Comparison of ENCODE assay signal across 1 cellular context in genomic region chr17:47840742-47841487, GRCh38.
TF ChIP-seq lines count a peak whose summit lies in the region.

SCRN2 (minus strand) TSS chr17:47841273; CDS start chr17:47840843, 430 bp downstream.

TF ChIP-seq in HepG2, 621 proteins besides CTCF, POLR2A, EP300 and RAD21 (continued from another document and continues in another):
- TF ChIP-seq E2F2 (CRISPR knock-in tag; IDR thresholded peaks at IDR 0.05; ENCODE audit: borderline replicate concordance): no peak; the same call in 1 of the 2 replicates
- TF ChIP-seq KDM6A (CRISPR knock-in tag; IDR thresholded peaks at IDR 0.05; ENCODE audit: low read depth): no peak
- no peak for TF ChIP-seq SOX6 (IDR thresholded peaks at IDR 0.05)
- TF ChIP-seq SOX6 (CRISPR knock-in tag; IDR thresholded peaks at IDR 0.05): peak; percentile 65
- TF ChIP-seq ARID2 (CRISPR knock-in tag; IDR thresholded peaks at IDR 0.05; ENCODE audit: borderline replicate concordance): peak; percentile 37; the same call in 1 of the 2 replicates
- TF ChIP-seq SMAD9 (CRISPR knock-in tag; IDR thresholded peaks at IDR 0.05): peak; percentile 71; the same call in 1 of the 2 replicates
- 0 out of 2 replicates have a peak, but pooled peaks have one; percentile 48 for TF ChIP-seq FUBP1 (CRISPR knock-in tag; IDR thresholded peaks at IDR 0.05; ENCODE audit: borderline replicate concordance)
- TF ChIP-seq ZNF562 (CRISPR knock-in tag; IDR thresholded peaks at IDR 0.05; ENCODE audit: borderline replicate concordance): no peak
- no peak for TF ChIP-seq ISX (CRISPR knock-in tag; conservative IDR thresholded peaks at IDR 0.05)
- 0 out of 2 replicates have a peak, but pooled peaks have one; percentile 28 for TF ChIP-seq ZNF713 (CRISPR knock-in tag; IDR thresholded peaks at IDR 0.05)
- TF ChIP-seq KLF16 (CRISPR knock-in tag; IDR thresholded peaks at IDR 0.05): peak in 1 of 2 experiments; percentile 75; a peak in 1 of 4 replicates
- peak; percentile 57 for TF ChIP-seq ASH2L (IDR thresholded peaks at IDR 0.05; ENCODE audit: insufficient read length, low read depth, low read length)
- no peak for TF ChIP-seq ZC3H13 (CRISPR knock-in tag; IDR thresholded peaks at IDR 0.05)
- TF ChIP-seq FOXO1 (CRISPR knock-in tag; IDR thresholded peaks at IDR 0.05): peak; percentile 11; the same call in 1 of the 2 replicates
- peak; percentile 90 for TF ChIP-seq ZMAT3 (CRISPR knock-in tag; conservative IDR thresholded peaks at IDR 0.05)
- TF ChIP-seq HOXA3 (CRISPR knock-in tag; IDR thresholded peaks at IDR 0.05): peak; percentile 81
- TF ChIP-seq ZNF383 (CRISPR knock-in tag; IDR thresholded peaks at IDR 0.05; ENCODE audit: borderline replicate concordance): no peak
- no peak for TF ChIP-seq NR1H2 (CRISPR knock-in tag; IDR thresholded peaks at IDR 0.05; ENCODE audit: borderline replicate concordance, low read depth)
- TF ChIP-seq TAF1 (CRISPR knock-in tag; IDR thresholded peaks at IDR 0.05): peak; percentile 63
- TF ChIP-seq GABPA (IDR thresholded peaks at IDR 0.05; ENCODE audit: low read depth, low read length): peak; percentile 50; the same call in 1 of the 2 replicates
- TF ChIP-seq GABPA (CRISPR knock-in tag; IDR thresholded peaks at IDR 0.05; ENCODE audit: low read depth): peak; percentile 85
- TF ChIP-seq RBM22 (optimal IDR thresholded peaks at IDR 0.05; ENCODE audit: low read length): no peak
- 0 out of 2 replicates have a peak, but pooled peaks have one; percentile 40 for TF ChIP-seq ZNF546 (CRISPR knock-in tag; conservative IDR thresholded peaks at IDR 0.05)
- peak; percentile 53; the same call in 1 of the 2 replicates for TF ChIP-seq TSC22D2 (CRISPR knock-in tag; IDR thresholded peaks at IDR 0.05; ENCODE audit: borderline replicate concordance)
- TF ChIP-seq MYPOP (CRISPR knock-in tag; IDR thresholded peaks at IDR 0.05): peak; percentile 50; the same call in 1 of the 2 replicates
- TF ChIP-seq STAT5B (CRISPR knock-in tag; IDR thresholded peaks at IDR 0.05): no peak; the same call in 1 of the 2 replicates
- peak; percentile 67; the same call in 1 of the 2 replicates for TF ChIP-seq ZNF607 (CRISPR knock-in tag; IDR thresholded peaks at IDR 0.05; ENCODE audit: borderline replicate concordance)
- no peak for TF ChIP-seq SSRP1 (CRISPR knock-in tag; IDR thresholded peaks at IDR 0.05)
- TF ChIP-seq GLMP (CRISPR knock-in tag; IDR thresholded peaks at IDR 0.05; ENCODE audit: borderline replicate concordance): no peak
- no peak; the same call in 1 of the 2 replicates for TF ChIP-seq LBX2 (CRISPR knock-in tag; IDR thresholded peaks at IDR 0.05; ENCODE audit: borderline replicate concordance)
- TF ChIP-seq AGO1 (IDR thresholded peaks at IDR 0.05; ENCODE audit: low read depth, low read length, poor library complexity, severe bottlenecking): no peak
- no peak for TF ChIP-seq ZNF326 (CRISPR knock-in tag; IDR thresholded peaks at IDR 0.05; ENCODE audit: borderline replicate concordance)
- TF ChIP-seq MAX (IDR thresholded peaks at IDR 0.05): peak; percentile 81
- TF ChIP-seq ZNF576 (CRISPR knock-in tag; IDR thresholded peaks at IDR 0.05): no peak
- TF ChIP-seq ZNF616 (CRISPR knock-in tag; IDR thresholded peaks at IDR 0.05; ENCODE audit: low read depth): no peak
- no peak for TF ChIP-seq ZNF335 (CRISPR knock-in tag; IDR thresholded peaks at IDR 0.05)
- TF ChIP-seq KAT2B (IDR thresholded peaks at IDR 0.05; ENCODE audit: borderline replicate concordance, low read depth, low read length): no peak
- no peak for TF ChIP-seq ZNF558 (CRISPR knock-in tag; IDR thresholded peaks at IDR 0.05; ENCODE audit: borderline replicate concordance)
- TF ChIP-seq ZNF891 (CRISPR knock-in tag; IDR thresholded peaks at IDR 0.05): no peak
- no peak for TF ChIP-seq ZSCAN9 (CRISPR knock-in tag; IDR thresholded peaks at IDR 0.05; ENCODE audit: borderline replicate concordance)
- TF ChIP-seq FOXK2 (IDR thresholded peaks at IDR 0.05): no peak
- TF ChIP-seq ZNF687 (CRISPR knock-in tag; IDR thresholded peaks at IDR 0.05): peak; percentile 95
- TF ChIP-seq FOSL2 (CRISPR knock-in tag; IDR thresholded peaks at IDR 0.05): no peak; the same call in 1 of the 2 replicates
- peak; percentile 79 for TF ChIP-seq SRSF1 (optimal IDR thresholded peaks at IDR 0.05; ENCODE audit: low read depth, low read length)
- TF ChIP-seq IKZF4 (CRISPR knock-in tag; IDR thresholded peaks at IDR 0.05; ENCODE audit: borderline replicate concordance, low read depth, not compliant biosample characterization): peak; percentile 60
- no peak for TF ChIP-seq SMARCE1 (IDR thresholded peaks at IDR 0.05; ENCODE audit: borderline replicate concordance)
- TF ChIP-seq ZNF513 (CRISPR knock-in tag; conservative IDR thresholded peaks at IDR 0.05): no peak
- no peak for TF ChIP-seq ZNF260 (CRISPR knock-in tag; IDR thresholded peaks at IDR 0.05; ENCODE audit: borderline replicate concordance, low read depth)
- TF ChIP-seq ATF5 (CRISPR knock-in tag; IDR thresholded peaks at IDR 0.05; ENCODE audit: low read depth): no peak
- TF ChIP-seq ZFP82 (CRISPR knock-in tag; IDR thresholded peaks at IDR 0.05; ENCODE audit: borderline replicate concordance): peak; percentile 93; the same call in 1 of the 2 replicates
- TF ChIP-seq ZNF382 (CRISPR knock-in tag; IDR thresholded peaks at IDR 0.05; ENCODE audit: borderline replicate concordance): no peak
- no peak for TF ChIP-seq ZNF597 (CRISPR knock-in tag; IDR thresholded peaks at IDR 0.05)
- TF ChIP-seq YEATS4 (CRISPR knock-in tag; IDR thresholded peaks at IDR 0.05; ENCODE audit: borderline replicate concordance): peak; percentile 58
